ENCODE assay signal across 8 cellular contexts in the genomic region with DNA sequence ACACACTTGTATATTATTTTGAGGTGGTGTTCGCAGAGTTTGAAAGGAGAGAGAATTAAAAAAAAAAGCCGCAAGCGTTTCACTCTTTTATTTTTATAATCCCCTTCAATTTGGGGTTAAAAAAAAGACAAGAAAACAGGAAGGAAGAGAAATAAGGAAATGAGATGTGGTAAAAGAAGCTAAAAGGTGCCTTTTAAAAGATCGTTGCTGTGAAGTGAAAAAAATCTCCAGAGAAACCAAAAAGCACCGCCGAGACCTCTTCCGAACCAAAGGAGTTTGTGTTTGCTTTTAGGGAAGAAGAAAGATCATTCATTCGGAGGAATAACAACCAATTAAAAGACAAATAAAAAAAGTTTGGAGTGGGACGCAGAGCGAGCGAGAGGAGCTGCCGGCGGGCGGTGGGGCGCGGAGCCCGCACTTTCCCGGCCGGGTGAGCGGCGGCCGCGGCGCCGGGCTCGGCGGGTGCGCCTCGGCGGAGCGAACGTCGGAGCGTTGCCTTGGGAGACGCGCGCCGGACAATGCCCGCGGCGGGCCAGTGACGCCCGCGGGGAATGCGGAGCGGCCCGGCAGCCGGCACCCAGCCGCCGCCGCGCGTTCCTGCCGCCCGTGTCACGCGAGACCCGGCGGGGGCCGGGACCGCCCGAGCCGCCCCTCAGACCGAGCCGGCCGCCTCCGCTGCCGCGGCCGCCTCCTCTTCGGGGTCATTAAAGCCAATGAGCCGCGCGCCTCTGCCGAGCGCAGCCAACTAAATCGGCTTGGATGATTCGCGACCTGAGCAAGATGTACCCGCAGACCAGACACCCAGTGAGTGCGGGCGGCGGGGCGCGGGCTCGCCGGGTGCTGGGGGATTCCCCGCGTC. TPM values are rescaled to one million over a fixed set of nuclear protein-coding genes. Genes with fewer than 3 reads are reported as not detected.
A peak's percentile ranks its signal among the peaks of the same experiment; 100 is the strongest.
DNase-seq lines count a peak whose midpoint lies in the region; ATAC-seq and TF ChIP-seq lines count a peak whose summit lies in the region.

No MANE protein-coding gene starts in this region.

- no peaks in the 10 kb centered on the region for H3K27me3 ChIP-seq in neuron (ENCODE audit: insufficient read depth, low read length)

- H3K9me3 ChIP-seq in neuron (ENCODE audit: low read length) = no peaks in the 10 kb centered on the region

- no peak for TF ChIP-seq CTCF in glutamatergic neuron (IDR thresholded peaks at IDR 0.05; ENCODE audit: partially characterized antibody, unreplicated experiment)

- intact Hi-C loops in activated naive CD4-positive, alpha-beta T cell treated with anti-CD3 and anti-CD28 coated beads for 36 hours (cut with micrococcal nuclease) = loop anchor here (5.0 to 10.0 kb wide), 6 partner anchors 115 to 1540 kb away; partner anchors contain the start of genes CEP78 and GNAQ
- intact Hi-C loops in activated T-helper 2 cell treated with anti-CD3 and anti-CD28 coated beads, Interferon-gamma antibody, Interleukin-2, Interleukin-4, amounts not matched to agents 10 μg/mL and 5 μg/mL and 100 μg/mL, durations not matched to agents 14 hours and 24 hours and 36 hours (cut with micrococcal nuclease) = loop anchor here (2.0 to 5.0 kb wide), 4 partner anchors 21 to 310 kb away; no protein-coding TSS in a partner anchor

- H3K36me3 Mint-ChIP-seq in activated naive CD4-positive, alpha-beta T cell treated with anti-CD3 and anti-CD28 coated beads for 36 hours (ENCODE audit: low read depth) = peaks cover 6% of the 10 kb centered on the region
- peaks cover 29% of the 10 kb centered on the region for H3K36me3 Mint-ChIP-seq in activated T-helper 2 cell treated with anti-CD3 and anti-CD28 coated beads, Interferon-gamma antibody, Interleukin-2, Interleukin-4, amounts not matched to agents 10 μg/mL and 5 μg/mL and 100 μg/mL, durations not matched to agents 14 hours and 24 hours and 36 hours (ENCODE audit: low read depth)
- H3K36me3 Mint-ChIP-seq in glutamatergic neuron (ENCODE audit: unreplicated experiment) = peaks cover 5% of the 10 kb centered on the region

- DNase-seq in activated naive CD4-positive, alpha-beta T cell treated with anti-CD3 and anti-CD28 coated beads for 36 hours = peak; percentile 28
- DNase-seq in activated naive CD4-positive, alpha-beta T cell treated with Interleukin-2 at 50 U/mL for 16 hours = no peak
- DNase-seq in NCI-H460 (ENCODE audit: extremely low read depth, low read depth) (peak; percentile 30), glutamatergic neuron (peak; percentile 71), NCI-H774 (lab: John Stamatoyannopoulos, UW) (no peak)
- DNase-seq in activated T-helper 2 cell treated with anti-CD3 and anti-CD28 coated beads, Interferon-gamma antibody, Interleukin-2, Interleukin-4, amounts not matched to agents 10 μg/mL and 5 μg/mL and 100 μg/mL, durations not matched to agents 14 hours and 24 hours and 36 hours (ENCODE audit: low spot score) = peak; percentile 34

- peak overlapping the region; percentile 80 for H3K4me3 Mint-ChIP-seq in activated naive CD4-positive, alpha-beta T cell treated with anti-CD3 and anti-CD28 coated beads for 36 hours
- peak overlapping the region; percentile 65 for H3K4me3 Mint-ChIP-seq in activated T-helper 2 cell treated with anti-CD3 and anti-CD28 coated beads, Interferon-gamma antibody, Interleukin-2, Interleukin-4, amounts not matched to agents 10 μg/mL and 5 μg/mL and 100 μg/mL, durations not matched to agents 14 hours and 24 hours and 36 hours (ENCODE audit: low read depth)
- no peak overlapping the region for H3K4me3 Mint-ChIP-seq in glutamatergic neuron (ENCODE audit: unreplicated experiment)

- H3K9me3 Mint-ChIP-seq in activated naive CD4-positive, alpha-beta T cell treated with anti-CD3 and anti-CD28 coated beads for 36 hours = no peaks in the 10 kb centered on the region
- H3K9me3 Mint-ChIP-seq in activated T-helper 2 cell treated with anti-CD3 and anti-CD28 coated beads, Interferon-gamma antibody, Interleukin-2, Interleukin-4, amounts not matched to agents 10 μg/mL and 5 μg/mL and 100 μg/mL, durations not matched to agents 14 hours and 24 hours and 36 hours = no peaks in the 10 kb centered on the region
- peaks cover 14% of the 10 kb centered on the region for H3K9me3 Mint-ChIP-seq in glutamatergic neuron (ENCODE audit: unreplicated experiment)

- no peak for ATAC-seq in HG03175 (IDR thresholded peaks at IDR 0.05; ENCODE audit: unreplicated experiment)

- H3K27me3 Mint-ChIP-seq in activated naive CD4-positive, alpha-beta T cell treated with anti-CD3 and anti-CD28 coated beads for 36 hours (ENCODE audit: low read depth) = peaks cover 4% of the 10 kb centered on the region
- peaks cover 2% of the 10 kb centered on the region for H3K27me3 Mint-ChIP-seq in activated T-helper 2 cell treated with anti-CD3 and anti-CD28 coated beads, Interferon-gamma antibody, Interleukin-2, Interleukin-4, amounts not matched to agents 10 μg/mL and 5 μg/mL and 100 μg/mL, durations not matched to agents 14 hours and 24 hours and 36 hours (ENCODE audit: low read depth)
- peaks cover 7% of the 10 kb centered on the region for H3K27me3 Mint-ChIP-seq in glutamatergic neuron (ENCODE audit: unreplicated experiment)

- peaks cover 24% of the 10 kb centered on the region for H3K36me3 ChIP-seq in neuron (ENCODE audit: insufficient read depth, low read length)

- H3K4me3 ChIP-seq in neuron (ENCODE audit: low read length) = peak overlapping the region; percentile 95

- CTCF ChIA-PET in activated naive CD4-positive, alpha-beta T cell treated with anti-CD3 and anti-CD28 coated beads for 36 hours (lab: Charles Lee) = interaction anchor here (0.7 to 1.2 kb wide), 6 partner anchors 10 to 932 kb away, joined by 3 to 6 read pairs (median 4); no protein-coding TSS in a partner anchor

- peaks cover 22% of the 10 kb centered on the region for H3K4me1 ChIP-seq in neuron (ENCODE audit: insufficient read depth, low read length)

- peak overlapping the region; percentile 46 for H3K27ac Mint-ChIP-seq in activated naive CD4-positive, alpha-beta T cell treated with anti-CD3 and anti-CD28 coated beads for 36 hours
- H3K27ac Mint-ChIP-seq in activated T-helper 2 cell treated with anti-CD3 and anti-CD28 coated beads, Interferon-gamma antibody, Interleukin-2, Interleukin-4, amounts not matched to agents 10 μg/mL and 5 μg/mL and 100 μg/mL, durations not matched to agents 14 hours and 24 hours and 36 hours = no peak overlapping the region
- no peak overlapping the region for H3K27ac Mint-ChIP-seq in glutamatergic neuron (ENCODE audit: unreplicated experiment)

- peaks cover 32% of the 10 kb centered on the region for H3K4me1 Mint-ChIP-seq in activated naive CD4-positive, alpha-beta T cell treated with anti-CD3 and anti-CD28 coated beads for 36 hours (ENCODE audit: low read depth)
- peaks cover 31% of the 10 kb centered on the region for H3K4me1 Mint-ChIP-seq in activated T-helper 2 cell treated with anti-CD3 and anti-CD28 coated beads, Interferon-gamma antibody, Interleukin-2, Interleukin-4, amounts not matched to agents 10 μg/mL and 5 μg/mL and 100 μg/mL, durations not matched to agents 14 hours and 24 hours and 36 hours (ENCODE audit: low read depth)
- peaks cover 16% of the 10 kb centered on the region for H3K4me1 Mint-ChIP-seq in glutamatergic neuron (ENCODE audit: low read depth, unreplicated experiment)

- H2AFZ ChIP-seq in neuron (ENCODE audit: low read depth, low read length) = no peak overlapping the region

RNA-seq across cellular contexts. Expression of gene TLE4, which starts 0.5 kb away (rescaled TPM):
- total RNA-seq in activated naive CD4-positive, alpha-beta T cell treated with anti-CD3 and anti-CD28 coated beads for 36 hours = 10 to 100 TPM; 11.2 to 13.1 TPM
- total RNA-seq in NCI-H460 (2014; rRNA removed; shearing (Covaris generic)) = 9.5 and 12.7 TPM in 2 replicates
- polyA plus RNA-seq in NCI-H460 (2014; cell fraction: nucleus; rRNA removed) = 9.7 and 10.8 TPM in 2 replicates
- total RNA-seq in activated T-helper 2 cell treated with anti-CD3 and anti-CD28 coated beads, Interferon-gamma antibody, Interleukin-2, Interleukin-4, amounts not matched to agents 10 μg/mL and 5 μg/mL and 100 μg/mL, durations not matched to agents 14 hours and 24 hours and 36 hours = 20.7 and 21.7 TPM in 2 replicates
- 97.4 TPM for total RNA-seq in glutamatergic neuron (ENCODE audit: unreplicated experiment)

Comparison
In these comparisons a context has a peak if more than half of its experiments do, and no peak if none do; other contexts are left out.
1. DNase-seq: peak in activated naive CD4-positive, alpha-beta T cell treated with anti-CD3 and anti-CD28 coated beads for 36 hours (single experiment), NCI-H460 (single experiment), activated T-helper 2 cell treated with anti-CD3 and anti-CD28 coated beads, Interferon-gamma antibody, Interleukin-2, Interleukin-4, amounts not matched to agents 10 μg/mL and 5 μg/mL and 100 μg/mL, durations not matched to agents 14 hours and 24 hours and 36 hours (single experiment) and glutamatergic neuron (single experiment); none in activated naive CD4-positive, alpha-beta T cell treated with Interleukin-2 at 50 U/mL for 16 hours (single experiment) and NCI-H774 (single experiment).